ENCODE assay signal across 1 cellular context in genomic region chr9:127166651-127167524, GRCh38.
TF ChIP-seq lines count a peak whose summit lies in the region.

No MANE protein-coding gene starts in this region.

TF ChIP-seq in K562, 482 proteins besides CTCF, POLR2A, EP300 and RAD21 (continued from another document and continues in another):
- TF ChIP-seq E4F1 (CRISPR knock-in tag; IDR thresholded peaks at IDR 0.05; ENCODE audit: borderline replicate concordance), result no peak
- no peak for TF ChIP-seq NR2C1 (IDR thresholded peaks at IDR 0.05)
- no peak for TF ChIP-seq NR2C1 (tag; IDR thresholded peaks at IDR 0.05)
- no peak for TF ChIP-seq BRD4 (IDR thresholded peaks at IDR 0.05)
- TF ChIP-seq MYC (IDR thresholded peaks at IDR 0.05; ENCODE audit: low read depth, low read length), result peak; percentile 39; the same call in 1 of the 2 replicates
- no peak for TF ChIP-seq MYC (CRISPR knock-in tag; IDR thresholded peaks at IDR 0.05; ENCODE audit: borderline replicate concordance, low read depth)
- no peak for TF ChIP-seq NR4A1 (CRISPR knock-in tag; IDR thresholded peaks at IDR 0.05)
- TF ChIP-seq NR4A1 (tag; IDR thresholded peaks at IDR 0.05), result no peak
- no peak for TF ChIP-seq CREB1 (IDR thresholded peaks at IDR 0.05)
- no peak for TF ChIP-seq CREB1 (CRISPR knock-in tag; IDR thresholded peaks at IDR 0.05)
- no peak for TF ChIP-seq SUPT5H (IDR thresholded peaks at IDR 0.05)
- TF ChIP-seq RCOR1 (IDR thresholded peaks at IDR 0.05; ENCODE audit: borderline replicate concordance in 1 of 2, low read depth in 2 of 2, low read length in 2 of 2), result no peak; a peak in 1 of 4 replicates
- TF ChIP-seq ARID3A (IDR thresholded peaks at IDR 0.05; ENCODE audit: borderline replicate concordance, low read depth, low read length), result no peak
- no peak for TF ChIP-seq HNRNPLL (IDR thresholded peaks at IDR 0.05; ENCODE audit: low read depth, low read length, poor library complexity, severe bottlenecking)
- TF ChIP-seq RHOXF2B (CRISPR knock-in tag; conservative IDR thresholded peaks at IDR 0.05), result no peak
- peak; percentile 37; the same call in 1 of the 2 replicates for TF ChIP-seq CXXC5 (CRISPR knock-in tag; IDR thresholded peaks at IDR 0.05)
- no peak for TF ChIP-seq ZNF12 (CRISPR knock-in tag; IDR thresholded peaks at IDR 0.05)
- no peak for TF ChIP-seq ZNF740 (CRISPR knock-in tag; IDR thresholded peaks at IDR 0.05)
- no peak for TF ChIP-seq ZNF740 (tag; IDR thresholded peaks at IDR 0.05)
- TF ChIP-seq ZNF277 (CRISPR knock-in tag; IDR thresholded peaks at IDR 0.05; ENCODE audit: borderline replicate concordance), result no peak
- TF ChIP-seq CUX1 (CRISPR knock-in tag; IDR thresholded peaks at IDR 0.05), result no peak
- no peak for TF ChIP-seq MEIS2 (IDR thresholded peaks at IDR 0.05; ENCODE audit: partially characterized antibody)
- TF ChIP-seq ESRRB (CRISPR knock-in tag; IDR thresholded peaks at IDR 0.05; ENCODE audit: borderline replicate concordance), result no peak
- TF ChIP-seq HDAC6 (IDR thresholded peaks at IDR 0.05; ENCODE audit: low read depth, low read length), result no peak
- TF ChIP-seq ARHGAP35 (IDR thresholded peaks at IDR 0.05; ENCODE audit: partially characterized antibody), result no peak
- no peak for TF ChIP-seq ZNF41 (CRISPR knock-in tag; conservative IDR thresholded peaks at IDR 0.05)
- TF ChIP-seq KDM1A (IDR thresholded peaks at IDR 0.05), result peak in 1 of 2 experiments; percentile 44; a peak in 1 of 4 replicates
- no peak for TF ChIP-seq ILK (tag; IDR thresholded peaks at IDR 0.05; ENCODE audit: borderline replicate concordance, low read depth)
- no peak for TF ChIP-seq ESRRA (IDR thresholded peaks at IDR 0.05; ENCODE audit: borderline replicate concordance, low read depth)
- peak; percentile 93 for TF ChIP-seq CTBP1 (IDR thresholded peaks at IDR 0.05; ENCODE audit: borderline replicate concordance)
- TF ChIP-seq ZNF696 (CRISPR knock-in tag; conservative IDR thresholded peaks at IDR 0.05), result no peak
- 0 out of 2 replicates have a peak, but pooled peaks have one; percentile 19 for TF ChIP-seq ZBTB40 (IDR thresholded peaks at IDR 0.05)
- no peak for TF ChIP-seq ZBTB40 (CRISPR knock-in tag; IDR thresholded peaks at IDR 0.05)
- TF ChIP-seq RBBP5 (IDR thresholded peaks at IDR 0.05; ENCODE audit: borderline replicate concordance, insufficient read depth, low read length, poor library complexity, severe bottlenecking), result no peak
- no peak for TF ChIP-seq TEAD2 (tag; IDR thresholded peaks at IDR 0.05)
- no peak for TF ChIP-seq HEY1 (CRISPR knock-in tag; IDR thresholded peaks at IDR 0.05; ENCODE audit: borderline replicate concordance)
- TF ChIP-seq ZNF551 (CRISPR knock-in tag; IDR thresholded peaks at IDR 0.05), result no peak
- TF ChIP-seq UBTF (IDR thresholded peaks at IDR 0.05; ENCODE audit: borderline replicate concordance in 1 of 2, low read depth in 2 of 2, low read length in 2 of 2), result no peak
- TF ChIP-seq TRIM24 (IDR thresholded peaks at IDR 0.05), result peak; percentile 16 to 65; a peak in 3 of 4 replicates
- no peak for TF ChIP-seq ZBTB1 (CRISPR knock-in tag; IDR thresholded peaks at IDR 0.05; ENCODE audit: borderline replicate concordance, low read depth)
